In the genomic region with DNA sequence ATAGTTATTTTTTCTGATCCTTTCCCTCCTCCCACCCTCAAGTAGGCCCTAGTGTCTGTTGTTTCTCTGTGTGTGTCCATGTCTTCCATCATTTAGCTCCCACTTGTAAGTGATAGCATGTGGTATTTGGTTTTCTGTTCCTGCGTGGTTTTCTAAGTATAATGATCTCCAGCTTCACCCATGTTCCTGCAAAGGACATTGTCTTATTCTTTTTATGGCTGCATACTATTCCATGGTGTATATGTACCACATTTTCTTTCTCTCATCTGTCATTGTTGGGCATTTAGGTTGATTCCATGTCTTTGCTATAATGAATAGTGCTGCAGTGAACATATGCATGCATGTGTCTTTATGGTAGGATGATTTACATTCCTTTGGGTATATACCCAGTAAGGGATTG, we compare ENCODE assay signal across 33 cellular contexts.
"Had no signal": no experiment of that assay in that cellular context is flagged by ENCODE, and none has a peak within 500 bp of the region (broad histone marks: within the 10 kb centered on the region; RNA-seq: fewer than 3 reads in every experiment).

No MANE protein-coding gene starts in this region.

- H3K36me3 ChIP-seq: MG63 had no signal

- DNase-seq: Kasumi-1, MG63, MM.1S, MV-4-11, NCI-H1048, NCI-H1092, NCI-H1092 treated with DMSO at 0.1 percent for 48 hours, NCI-H1105, NCI-H1105 treated with DMSO at 0.1 percent for 48 hours, NCI-H1417, NCI-H1417 treated with DMSO at 0.1 percent for 48 hours, NCI-H1436, NCI-H1436 treated with DMSO at 0.1 percent for 48 hours, NCI-H146, NCI-H1694, NCI-H1694 treated with DMSO at 0.1 percent for 48 hours, NCI-H187, NCI-H187 treated with DMSO at 0.1 percent for 48 hours, NCI-H1930, NCI-H2029, NCI-H2029 treated with DMSO at 0.1 percent for 48 hours, NCI-H2081, NCI-H2081 treated with DMSO at 0.1 percent for 48 hours, NCI-H2107, NCI-H2171, NCI-H2227 treated with DMSO at 0.1 percent for 48 hours, NCI-H226, NCI-H345, NCI-H446, NCI-H446 treated with DMSO at 0.1 percent for 48 hours, NCI-H510A, NCI-H510A treated with DMSO at 0.1 percent for 48 hours, NCI-H524 treated with DMSO at 0.1 percent for 48 hours had no signal

- H3K9me3 ChIP-seq: MG63 had no signal

- H3K4me3 ChIP-seq: MG63 had no signal

- H3K27me3 ChIP-seq: MG63 had no signal
